11 cellular contexts compared by ENCODE assay signal in the genomic region with DNA sequence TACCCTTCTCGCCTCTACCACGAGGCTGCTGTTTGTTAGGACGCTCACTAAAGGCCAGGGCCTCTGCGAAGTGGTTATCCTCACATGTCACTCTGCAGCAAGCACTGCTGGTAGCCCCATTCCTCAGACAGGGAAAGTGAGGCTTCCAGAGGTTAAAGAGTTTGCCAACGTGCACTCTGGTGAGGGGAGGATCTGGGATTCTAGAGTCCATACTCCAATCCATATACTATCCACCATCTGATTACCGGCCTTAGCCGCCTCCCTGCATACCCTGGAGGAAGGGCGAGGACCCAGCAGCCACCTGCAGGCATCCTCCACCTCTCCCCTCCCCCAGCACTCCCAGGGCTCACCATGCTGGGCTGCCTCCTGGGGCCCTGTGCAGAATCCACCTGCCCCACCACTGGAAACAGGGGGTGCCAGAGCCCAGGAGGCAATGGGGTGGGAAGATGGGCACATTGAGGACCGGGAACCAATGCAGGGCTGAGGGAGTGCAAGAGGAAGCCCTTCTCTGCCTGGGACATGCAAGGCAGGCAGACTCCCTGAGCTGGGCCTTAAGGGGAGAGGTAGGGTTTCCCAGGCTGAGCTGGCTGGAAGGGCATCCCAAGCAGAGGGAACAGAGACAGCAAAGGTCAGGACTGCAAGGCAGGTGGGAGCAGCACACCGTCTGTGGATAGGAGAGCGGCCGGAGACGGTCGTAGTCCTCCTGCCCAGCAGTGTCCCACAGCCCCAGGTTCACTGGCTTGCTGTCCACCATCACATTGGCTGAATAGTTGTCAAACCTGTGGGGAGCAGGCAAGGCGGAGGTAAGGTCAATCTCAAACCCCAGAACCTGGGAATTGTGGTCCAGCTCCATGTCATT. TPM values are rescaled to one million over a fixed set of nuclear protein-coding genes. Genes with fewer than 3 reads are reported as not detected.
DNase-seq lines count a peak whose midpoint lies in the region; ATAC-seq and TF ChIP-seq lines count a peak whose summit lies in the region.
"Had no signal": no experiment of that assay in that cellular context is flagged by ENCODE, and none has a peak within 500 bp of the region (broad histone marks: within the 10 kb centered on the region; RNA-seq: fewer than 3 reads in every experiment).

No MANE protein-coding gene starts in this region.

- peaks cover 95% of the 10 kb centered on the region for H3K4me1 Mint-ChIP-seq in activated naive CD8-positive, alpha-beta T cell (ENCODE audit: low read depth)

- H3K9me3 Mint-ChIP-seq in activated naive CD8-positive, alpha-beta T cell (ENCODE audit: low read depth), result no peaks in the 10 kb centered on the region

- H3K79me2 ChIP-seq in DND-41 (ENCODE audit: insufficient read depth, low read length) (peaks cover 66% of the 10 kb centered on the region), Karpas-422 (ENCODE audit: low read length) (no peaks in the 10 kb centered on the region)

- peak; percentile 34 for DNase-seq in DND-41
- peak; percentile 57 for DNase-seq in Karpas-422
- DNase-seq in DMS 273 (lab: John Stamatoyannopoulos, UW; ENCODE audit: unreplicated experiment), result no peak
- no peak for DNase-seq in DMS 273 treated with DMSO at 0.1 percent for 48 hours (lab: John Stamatoyannopoulos, UW)
- DNase-seq: NCI-H2171, substantia nigra had no signal

- H3K27ac ChIP-seq in DND-41 (ENCODE audit: low read length) (peak overlapping the region; percentile 43; the same call in 1 of the 2 replicates), Karpas-422 (ENCODE audit: low read length) (peak overlapping the region; percentile 97), neutrophil (peak overlapping the region; percentile 99)
- H3K27ac ChIP-seq: dorsolateral prefrontal cortex had no signal

- H4K20me1 ChIP-seq in DND-41 (ENCODE audit: insufficient read depth, low read length) (peaks cover 56% of the 10 kb centered on the region), Karpas-422 (ENCODE audit: insufficient read depth, low read depth, low read length) (peaks cover 52% of the 10 kb centered on the region)

- H2AFZ ChIP-seq in DND-41 (ENCODE audit: low read depth, low read length) (no peak overlapping the region), Karpas-422 (ENCODE audit: low read length) (no peak overlapping the region)

- peak overlapping the region; percentile 96 for H3K27ac Mint-ChIP-seq in activated naive CD8-positive, alpha-beta T cell

- H3K9me3 ChIP-seq in DND-41 (ENCODE audit: insufficient read depth, low read length, severe bottlenecking), result no peaks in the 10 kb centered on the region
- no peaks in the 10 kb centered on the region for H3K9me3 ChIP-seq in Karpas-422 (ENCODE audit: low read length)
- no peaks in the 10 kb centered on the region for H3K9me3 ChIP-seq in neutrophil

- H3K4me3 ChIP-seq in DND-41 (ENCODE audit: low read depth in 1 of 2, low read length in 2 of 2) (no peak overlapping the region), Karpas-422 (ENCODE audit: low read length) (peak overlapping the region; percentile 7; the same call in 1 of the 2 replicates), neutrophil (ENCODE audit: low read depth in 1 of 2, low read length in 1 of 2) (peak overlapping the region in 1 of 2 experiments; percentile 56)
- H3K4me3 ChIP-seq: dorsolateral prefrontal cortex had no signal

- no peak for ATAC-seq in DND-41 (ENCODE audit: insufficient read depth, low read depth)
- ATAC-seq in GM18867 (IDR thresholded peaks at IDR 0.05; ENCODE audit: unreplicated experiment), result no peak

- TF ChIP-seq CTCF in DND-41 (IDR thresholded peaks at IDR 0.05; ENCODE audit: borderline replicate concordance, extremely low read depth, low read length, poor library complexity, severe bottlenecking), result no peak
- no peak for TF ChIP-seq CTCF in neutrophil (IDR thresholded peaks at IDR 0.05)

- H3K27me3 Mint-ChIP-seq in activated naive CD8-positive, alpha-beta T cell, result no peaks in the 10 kb centered on the region

- peaks cover 9% of the 10 kb centered on the region for H3K36me3 Mint-ChIP-seq in activated naive CD8-positive, alpha-beta T cell

- H3K9ac ChIP-seq in DND-41 (ENCODE audit: low read depth, low read length), result no peak overlapping the region
- H3K9ac ChIP-seq in Karpas-422 (ENCODE audit: low read length), result peak overlapping the region; percentile 63

- H3K36me3 ChIP-seq in DND-41 (ENCODE audit: insufficient read depth, low read length), result peaks cover 90% of the 10 kb centered on the region
- H3K36me3 ChIP-seq in Karpas-422 (ENCODE audit: insufficient read depth, low read length), result peaks cover 35% of the 10 kb centered on the region
- H3K36me3 ChIP-seq in neutrophil, result peaks cover 100% of the 10 kb centered on the region

- H3K27me3 ChIP-seq in DND-41 (ENCODE audit: insufficient read depth, low read length, poor library complexity) (no peaks in the 10 kb centered on the region), Karpas-422 (ENCODE audit: low read length) (no peaks in the 10 kb centered on the region), neutrophil (no peaks in the 10 kb centered on the region)

- H3K9me2 ChIP-seq in Karpas-422 (replicated peaks; ENCODE audit: insufficient read depth, low read length), result no peaks in the 10 kb centered on the region

- peaks cover 52% of the 10 kb centered on the region for H3K4me1 ChIP-seq in DND-41 (ENCODE audit: insufficient read depth, low read length)
- peaks cover 86% of the 10 kb centered on the region for H3K4me1 ChIP-seq in Karpas-422 (ENCODE audit: low read length)
- H3K4me1 ChIP-seq in neutrophil (ENCODE audit: control insufficient read depth in 1 of 2, insufficient read depth in 1 of 2, low read depth in 1 of 2, low read length in 1 of 2), result peaks cover 95 to 100% of the 10 kb centered on the region in 2 experiments

- H3K4me2 ChIP-seq in DND-41 (ENCODE audit: insufficient read depth, low read length), result no peak overlapping the region
- H3K4me2 ChIP-seq in Karpas-422 (ENCODE audit: low read depth, low read length, poor library complexity, severe bottlenecking), result peak overlapping the region; percentile 59

- peak overlapping the region; percentile 83 for H3K4me3 Mint-ChIP-seq in activated naive CD8-positive, alpha-beta T cell

RNA-seq across cellular contexts. Expression of gene RAC2, which starts 11.7 kb away (rescaled TPM):
- total RNA-seq in Karpas-422 (2014; rRNA removed; shearing (Covaris generic); ENCODE audit: low replicate concordance), result 251 and 294 TPM in 2 replicates

RNA-seq across cellular contexts. Expression of gene SSTR3, which starts 20.1 kb away (rescaled TPM):
- not detected in 2 replicates for total RNA-seq in Karpas-422 (2014; rRNA removed; shearing (Covaris generic); ENCODE audit: low replicate concordance)
- total RNA-seq: astrocyte had no signal

RNA-seq across cellular contexts. Expression of gene C1QTNF6, which starts 44.3 kb away (rescaled TPM):
- 1.7 and 2.7 TPM in 2 replicates for total RNA-seq in Karpas-422 (2014; rRNA removed; shearing (Covaris generic); ENCODE audit: low replicate concordance)

RNA-seq across cellular contexts. Expression of gene CYTH4, which starts 49.9 kb away (rescaled TPM):
- 11.1 and 12.6 TPM in 2 replicates for total RNA-seq in Karpas-422 (2014; rRNA removed; shearing (Covaris generic); ENCODE audit: low replicate concordance)
- total RNA-seq: astrocyte had no signal

Comparison
In these comparisons a context has a peak if more than half of its experiments do, and no peak if none do; other contexts are left out.
1. DNase-seq: peak in DND-41 (single experiment) and Karpas-422 (single experiment); none in DMS 273 (single experiment) and DMS 273 treated with DMSO at 0.1 percent for 48 hours (single experiment).
2. H3K27ac ChIP-seq: peak in every context shown above with its lines; median percentile 99 in neutrophil; 97 in Karpas-422; 43 in DND-41.